In the genomic region with DNA sequence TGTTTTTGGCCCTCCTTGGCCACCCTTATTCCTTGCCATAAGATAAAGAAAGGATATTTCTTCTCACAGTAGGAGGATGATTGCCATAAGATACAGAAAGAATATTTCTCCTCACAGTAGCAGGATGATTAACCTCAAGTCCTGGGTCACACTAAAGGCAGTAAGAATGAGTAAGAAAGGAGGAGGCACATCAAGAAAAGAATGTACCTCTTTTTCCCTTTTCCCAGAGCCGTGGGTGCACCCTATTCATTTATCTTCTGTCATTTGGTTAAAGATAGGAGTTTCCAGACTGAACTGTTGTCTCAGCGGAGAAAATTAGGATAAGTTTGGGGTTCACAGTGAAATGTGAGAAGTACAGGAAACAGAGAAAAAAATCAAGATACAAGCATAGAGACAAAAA, we compare ENCODE assay signal across 10 cellular contexts.
"Had no signal": no experiment of that assay in that cellular context is flagged by ENCODE, and none has a peak within 500 bp of the region (broad histone marks: within the 10 kb centered on the region; RNA-seq: fewer than 3 reads in every experiment).

No MANE protein-coding gene starts in this region.

- DNase-seq: activated T-cell treated with anti-CD3 and anti-CD28 coated beads, Interleukin-2, amount 50 U/mL, for 1 hour; effector CD4-positive, alpha-beta T cell; gastrocnemius medialis; kidney; left ventricle myocardium superior; mesenchymal stem cell; sigmoid colon; SK-N-SH; stimulated activated CD4-positive, alpha-beta T cell treated with anti-CD3 and anti-CD28 coated beads, Interleukin-2, amount 100 ng/mL, for 24 hours; stimulated activated naive CD4-positive, alpha-beta T cell had no signal

- ATAC-seq: gastrocnemius medialis, left ventricle myocardium superior had no signal
